Comparison of ENCODE assay signal across 8 cellular contexts in genomic region chr22:42959472-42960145, GRCh38. TPM values are rescaled to one million over a fixed set of nuclear protein-coding genes. Genes with fewer than 3 reads are reported as not detected.
DNase-seq lines count a peak whose midpoint lies in the region; ATAC-seq and TF ChIP-seq lines count a peak whose summit lies in the region.

No MANE protein-coding gene starts in this region.

- H2AFZ ChIP-seq in trophoblast cell (ENCODE audit: insufficient read depth, low read length, poor library complexity): no peak overlapping the region

- CTCF ChIA-PET in T-cell (lab: Charles Lee): no interaction called here

- H3K9me3 ChIP-seq in trophoblast cell (ENCODE audit: insufficient read depth, low read depth, low read length): no peaks in the 10 kb centered on the region

- no peak overlapping the region for H4K91ac ChIP-seq in trophoblast cell (ENCODE audit: low read depth, low read length)

- DNase-seq in HL-60 (ENCODE audit: low read depth in 1 of 2, low spot score in 1 of 2) (peak; percentile 48 to 68), T-cell (no peak), fibroblast of the aortic adventitia (ENCODE audit: low read depth) (peak; percentile 91), trophoblast cell (peak; percentile 87 to 93)

- peak overlapping the region in 2 of 3 donors; percentile 25 to 48 for H3K4me3 Mint-ChIP-seq in T-cell

- no peak overlapping the region; the same call in 1 of the 2 replicates for H3K27ac ChIP-seq in HL-60 (replicated peaks)
- peak overlapping the region; percentile 72 for H3K27ac ChIP-seq in trophoblast cell (ENCODE audit: low read depth, low read length)

- no peak overlapping the region for H2BK12ac ChIP-seq in trophoblast cell (ENCODE audit: low read length)

- peaks cover 58 to 69% (median 61%) of the 10 kb centered on the region in 3 donors for H3K4me1 Mint-ChIP-seq in T-cell

- H3K23ac ChIP-seq in trophoblast cell (ENCODE audit: low read length): no peak overlapping the region

- no peak overlapping the region for H2BK5ac ChIP-seq in trophoblast cell (ENCODE audit: low read depth, low read length, poor library complexity)

- TF ChIP-seq CTCF in HL-60 (IDR thresholded peaks at IDR 0.05; ENCODE audit: insufficient read depth, low read length) (no peak), fibroblast of the aortic adventitia (IDR thresholded peaks at IDR 0.05; ENCODE audit: insufficient read depth, low read length) (no peak)

- H3K14ac ChIP-seq in trophoblast cell (ENCODE audit: low read length): no peak overlapping the region

- H4K8ac ChIP-seq in trophoblast cell (ENCODE audit: low read depth, low read length): no peak overlapping the region

- ATAC-seq in T-cell (replicated peaks in 1 of 4) (peak in 1 of 4 experiments; percentile 36), GM18909 (IDR thresholded peaks at IDR 0.05; ENCODE audit: poor library complexity, unreplicated experiment) (no peak), GM18907 (IDR thresholded peaks at IDR 0.05; ENCODE audit: unreplicated experiment) (no peak), GM18498 (IDR thresholded peaks at IDR 0.05; ENCODE audit: unreplicated experiment) (no peak), HG03175 (IDR thresholded peaks at IDR 0.05; ENCODE audit: unreplicated experiment) (no peak)

- no peak overlapping the region for H2BK120ac ChIP-seq in trophoblast cell (ENCODE audit: insufficient read depth, low read length, poor library complexity)

- H4K12ac ChIP-seq in trophoblast cell (ENCODE audit: low read depth, low read length): no peak overlapping the region

- peaks cover 11% of the 10 kb centered on the region for H3K79me1 ChIP-seq in trophoblast cell (ENCODE audit: low read length)

- no peak overlapping the region for H3K18ac ChIP-seq in trophoblast cell (ENCODE audit: low read length)

- H3K27me3 Mint-ChIP-seq in T-cell: no peaks in the 10 kb centered on the region

- H3K4me2 ChIP-seq in trophoblast cell (ENCODE audit: low read length): no peak overlapping the region

- H3K36me3 Mint-ChIP-seq in T-cell: peaks cover 34% of the 10 kb centered on the region

- no peak overlapping the region for H3K4me3 ChIP-seq in HL-60 (replicated peaks; ENCODE audit: insufficient read depth, low read length)
- peak overlapping the region; percentile 27 for H3K4me3 ChIP-seq in fibroblast of the aortic adventitia (ENCODE audit: low read depth, low read length)
- no peak overlapping the region for H3K4me3 ChIP-seq in trophoblast cell (ENCODE audit: low read depth, low read length)

- no peak overlapping the region for H3K9ac ChIP-seq in trophoblast cell (ENCODE audit: low read length)

- no CpG with 5 or more reads among the region's 13 CpGs for WGBS in trophoblast cell (ENCODE audit: extremely low coverage, insufficient coverage, insufficient read length)

- H3K79me2 ChIP-seq in trophoblast cell (ENCODE audit: control insufficient read depth, insufficient read depth, low read length, poor library complexity): peaks cover 20% of the 10 kb centered on the region

- no peak overlapping the region for H3K4ac ChIP-seq in trophoblast cell (ENCODE audit: low read depth, low read length)

- H3K27ac Mint-ChIP-seq in T-cell: peak overlapping the region in 1 of 2 donors; percentile 32

- H3K4me1 ChIP-seq in trophoblast cell (ENCODE audit: control insufficient read depth in 1 of 2, insufficient read depth in 2 of 2, low read length in 2 of 2): peaks cover 25 to 32% of the 10 kb centered on the region in 2 experiments

- POLR2A ChIA-PET in T-cell (lab: Charles Lee): interaction anchor here in 1 of 2 donors (0.7 kb wide), 1 partner anchor 103 kb away, joined by 3 read pairs; no protein-coding TSS in a partner anchor

- H3K36me3 ChIP-seq in trophoblast cell (ENCODE audit: control insufficient read depth in 1 of 2, insufficient read depth in 2 of 2, low read length in 2 of 2): peaks cover 4 to 6% of the 10 kb centered on the region in 2 experiments

- H3K27me3 ChIP-seq in HL-60 (ENCODE audit: insufficient read depth, poor library complexity, severe bottlenecking) (no peaks in the 10 kb centered on the region), trophoblast cell (ENCODE audit: insufficient read depth, low read length) (no peaks in the 10 kb centered on the region)

- H3K9me3 Mint-ChIP-seq in T-cell: no peaks in the 10 kb centered on the region

- no peak overlapping the region for H2AK5ac ChIP-seq in trophoblast cell (ENCODE audit: low read length)

RNA-seq across cellular contexts. Expression of gene PACSIN2, which starts 55.3 kb away (rescaled TPM):
- total RNA-seq in T-cell (10 to 100 TPM; 25.9 to 49.0 (median 40.4) TPM), fibroblast of the aortic adventitia (ENCODE audit: low replicate concordance) (35.2 and 48.3 TPM in 2 replicates)
- polyA plus RNA-seq in trophoblast cell (2013): 89.1 and 90.0 TPM in 2 replicates

Comparison
In these comparisons a context has a peak if more than half of its experiments do, and no peak if none do; other contexts are left out.
1. DNase-seq: peak in HL-60 (2 of 2), fibroblast of the aortic adventitia (single experiment) and trophoblast cell (2 of 2); none in T-cell (0 of 34).